ENCODE assay signal across 19 cellular contexts in the genomic region with DNA sequence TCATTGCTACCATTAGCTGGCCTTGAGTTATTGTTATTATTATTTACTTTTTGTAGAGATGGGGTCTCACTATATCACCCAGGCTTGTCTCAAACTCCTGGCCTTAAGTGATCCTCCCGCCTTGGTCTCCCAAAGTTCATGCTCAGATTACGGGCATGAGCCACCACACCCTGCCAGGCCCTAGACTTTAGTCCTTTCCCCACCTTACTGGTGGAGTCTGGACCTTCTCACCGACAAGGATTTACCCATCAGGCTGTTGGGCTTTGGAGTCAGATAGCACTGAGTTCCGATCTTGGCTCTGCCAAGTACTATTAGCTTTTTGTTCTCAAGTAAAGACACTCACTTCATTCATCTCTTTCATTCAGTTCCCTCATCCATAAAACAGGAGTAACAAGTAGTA. TPM values are rescaled to one million over a fixed set of nuclear protein-coding genes. Genes with fewer than 3 reads are reported as not detected.
DNase-seq lines count a peak whose midpoint lies in the region; ATAC-seq and TF ChIP-seq lines count a peak whose summit lies in the region.
"Had no signal": no experiment of that assay in that cellular context is flagged by ENCODE, and none has a peak within 500 bp of the region (broad histone marks: within the 10 kb centered on the region; RNA-seq: fewer than 3 reads in every experiment).

No MANE protein-coding gene starts in this region.

- DNase-seq in CD14-positive monocyte (ENCODE audit: low spot score) (no peak), left colon (no peak), T1000 (lab: John Stamatoyannopoulos, UW) (no peak), psoas muscle (no peak)
- no peak for DNase-seq in stimulated activated naive B cell treated with anti-CD40 and anti-IgM and Interleukin-4, amounts not matched to agents 10 μg/mL and 1 μg/mL and 100 μg/mL, for 72 hours
- no peak for DNase-seq in T-helper 2 cell treated with Interferon-gamma antibody and Interleukin-4, amounts not matched to agents 5 μg/mL and 100 μg/mL, for 36 hours (ENCODE audit: low spot score)
- DNase-seq: Caco-2, DMS153, GF-D8, GM23248, NCI-H1092 treated with DMSO at 0.1 percent for 48 hours, NCI-H146, NCI-H2029 treated with DMSO at 0.1 percent for 48 hours, NCI-H2171, NCI-H526 had no signal

- H3K4me2 ChIP-seq in OCI-LY3 (ENCODE audit: low read length), result peak overlapping the region; percentile 41

- H3K27ac Mint-ChIP-seq in CD14-positive monocyte, result peak overlapping the region; percentile 93 to 98 (median 96)
- peak overlapping the region; percentile 88 for H3K27ac Mint-ChIP-seq in stimulated activated naive B cell treated with anti-CD40 and anti-IgM and Interleukin-4, amounts not matched to agents 10 μg/mL and 1 μg/mL and 100 μg/mL, for 72 hours
- no peak overlapping the region for H3K27ac Mint-ChIP-seq in T-helper 2 cell treated with Interferon-gamma antibody and Interleukin-4, amounts not matched to agents 5 μg/mL and 100 μg/mL, for 36 hours

- peaks cover 59% of the 10 kb centered on the region for H3K4me1 Mint-ChIP-seq in CD14-positive monocyte
- peaks cover 54 to 89% of the 10 kb centered on the region in 2 donors for H3K4me1 Mint-ChIP-seq in stimulated activated naive B cell treated with anti-CD40 and anti-IgM and Interleukin-4, amounts not matched to agents 10 μg/mL and 1 μg/mL and 100 μg/mL, for 72 hours
- H3K4me1 Mint-ChIP-seq in T-helper 2 cell treated with Interferon-gamma antibody and Interleukin-4, amounts not matched to agents 5 μg/mL and 100 μg/mL, for 36 hours (ENCODE audit: low read depth), result peaks cover 10% of the 10 kb centered on the region

- 57 to 74% (median 73%) methylated on average over 4 of the region's 4 CpGs for WGBS in psoas muscle, 3 donors

- H3K36me3 ChIP-seq in OCI-LY3 (replicated peaks; ENCODE audit: low read depth, low read length) (peaks cover 23% of the 10 kb centered on the region), psoas muscle (ENCODE audit: insufficient read depth in 1 of 2, low read depth in 1 of 2) (no peaks in the 10 kb centered on the region)
- H3K36me3 ChIP-seq: HAP-1 had no signal

- H3K4me3 Mint-ChIP-seq in CD14-positive monocyte, result no peak overlapping the region
- H3K4me3 Mint-ChIP-seq in stimulated activated naive B cell treated with anti-CD40 and anti-IgM and Interleukin-4, amounts not matched to agents 10 μg/mL and 1 μg/mL and 100 μg/mL, for 72 hours, result no peak overlapping the region
- no peak overlapping the region for H3K4me3 Mint-ChIP-seq in T-helper 2 cell treated with Interferon-gamma antibody and Interleukin-4, amounts not matched to agents 5 μg/mL and 100 μg/mL, for 36 hours

- H3K4me3 ChIP-seq in OCI-LY3 (ENCODE audit: low read length), result no peak overlapping the region
- no peak overlapping the region for H3K4me3 ChIP-seq in psoas muscle
- H3K4me3 ChIP-seq: GM23248, HAP-1, K562 had no signal

- H3K9me3 ChIP-seq in OCI-LY3 (ENCODE audit: insufficient read depth, low read length) (no peaks in the 10 kb centered on the region), psoas muscle (no peaks in the 10 kb centered on the region)
- H3K9me3 ChIP-seq: Caco-2, HAP-1 had no signal

- H2AFZ ChIP-seq in OCI-LY3 (ENCODE audit: low read depth, low read length), result no peak overlapping the region
- H2AFZ ChIP-seq: GM23248 had no signal

- peaks cover 0 to 6% of the 10 kb centered on the region in 2 donors for H3K36me3 Mint-ChIP-seq in CD14-positive monocyte
- peaks cover 51 to 68% of the 10 kb centered on the region in 2 donors for H3K36me3 Mint-ChIP-seq in stimulated activated naive B cell treated with anti-CD40 and anti-IgM and Interleukin-4, amounts not matched to agents 10 μg/mL and 1 μg/mL and 100 μg/mL, for 72 hours
- no peaks in the 10 kb centered on the region for H3K36me3 Mint-ChIP-seq in T-helper 2 cell treated with Interferon-gamma antibody and Interleukin-4, amounts not matched to agents 5 μg/mL and 100 μg/mL, for 36 hours (ENCODE audit: low read depth)

- H3K79me2 ChIP-seq in OCI-LY3 (ENCODE audit: low read length), result peaks cover 78% of the 10 kb centered on the region

- H3K27ac ChIP-seq in OCI-LY3 (ENCODE audit: low read length) (peak overlapping the region; percentile 86), psoas muscle (no peak overlapping the region)
- H3K27ac ChIP-seq: GM23248 had no signal

- H3K4me1 ChIP-seq in OCI-LY3 (ENCODE audit: low read length) (peaks cover 69% of the 10 kb centered on the region), psoas muscle (no peaks in the 10 kb centered on the region)
- H3K4me1 ChIP-seq: Caco-2 had no signal

- H3K27me3 Mint-ChIP-seq in CD14-positive monocyte (ENCODE audit: low read depth in 3 of 3), result peaks cover 1 to 24% (median 8%) of the 10 kb centered on the region in 3 donors
- H3K27me3 Mint-ChIP-seq in stimulated activated naive B cell treated with anti-CD40 and anti-IgM and Interleukin-4, amounts not matched to agents 10 μg/mL and 1 μg/mL and 100 μg/mL, for 72 hours, result no peaks in the 10 kb centered on the region
- peaks cover 14% of the 10 kb centered on the region for H3K27me3 Mint-ChIP-seq in T-helper 2 cell treated with Interferon-gamma antibody and Interleukin-4, amounts not matched to agents 5 μg/mL and 100 μg/mL, for 36 hours (ENCODE audit: low read depth)

- H3K9me3 Mint-ChIP-seq in CD14-positive monocyte, result no peaks in the 10 kb centered on the region
- H3K9me3 Mint-ChIP-seq in stimulated activated naive B cell treated with anti-CD40 and anti-IgM and Interleukin-4, amounts not matched to agents 10 μg/mL and 1 μg/mL and 100 μg/mL, for 72 hours, result no peaks in the 10 kb centered on the region
- no peaks in the 10 kb centered on the region for H3K9me3 Mint-ChIP-seq in T-helper 2 cell treated with Interferon-gamma antibody and Interleukin-4, amounts not matched to agents 5 μg/mL and 100 μg/mL, for 36 hours

- H3K9ac ChIP-seq in OCI-LY3 (ENCODE audit: low read length), result peak overlapping the region; percentile 32; the same call in 1 of the 2 replicates
- H3K9ac ChIP-seq: GM23248 had no signal

- H3K27me3 ChIP-seq in OCI-LY3 (ENCODE audit: low read depth, low read length) (no peaks in the 10 kb centered on the region), psoas muscle (ENCODE audit: insufficient read depth in 3 of 3, low read length in 2 of 3) (no peaks in the 10 kb centered on the region)

- intact Hi-C loops in CD14-positive monocyte (cut with micrococcal nuclease) (no loop called here), left colon (cut with DNase I, micrococcal nuclease) (no loop called here), psoas muscle (cut with DNase I) (no loop called here)

- ATAC-seq in left colon, result peak; percentile 57
- no peak for ATAC-seq in stimulated activated naive B cell treated with anti-CD40 and anti-IgM and Interleukin-4, amounts not matched to agents 10 μg/mL and 1 μg/mL and 100 μg/mL, for 72 hours (replicated peaks)
- no peak for ATAC-seq in psoas muscle
- ATAC-seq: K562, Panc1 had no signal

- TF ChIP-seq CTCF in CD14-positive monocyte (IDR thresholded peaks at IDR 0.05) (no peak), OCI-LY3 (IDR thresholded peaks at IDR 0.05; ENCODE audit: low read depth, low read length) (no peak), psoas muscle (IDR thresholded peaks at IDR 0.05) (no peak)

- H4K20me1 ChIP-seq in OCI-LY3 (ENCODE audit: insufficient read depth, low read length), result peaks cover 3% of the 10 kb centered on the region; the same call in 1 of the 2 replicates

RNA-seq across cellular contexts. Expression of gene CNR2, which starts 17.2 kb away (rescaled TPM):
- polyA plus RNA-seq in CD14-positive monocyte (under 1 TPM; 0.03 to 0.12 TPM), psoas muscle (under 1 TPM in 2 of 3 donors, not detected in 1; 0.01 to 0.13 TPM)
- total RNA-seq in left colon (under 1 TPM; 0.09 to 0.39 TPM), psoas muscle (under 1 TPM in 1 of 4 donors, not detected in 3; 0.08 TPM)
- total RNA-seq: Caco-2, GM23248, K562 had no signal
- polyA plus RNA-seq: GM23248, K562 had no signal

RNA-seq across cellular contexts. Expression of gene FUCA1, which starts 27.9 kb away (rescaled TPM):
- polyA plus RNA-seq in CD14-positive monocyte (10 to 100 TPM; 96.6 to 97.7 TPM), psoas muscle (10 to 100 TPM in 1 of 3 donors, 1 to 10 TPM in 2; 5.9 to 17.3 (median 9.2) TPM)
- total RNA-seq in left colon (100 to 1,000 TPM; 157 to 212 TPM), psoas muscle (10 to 100 TPM in 1 of 4 donors, 1 to 10 TPM in 3; 8.2 to 12.5 (median 8.8) TPM)

Comparison
In these comparisons a context has a peak if more than half of its experiments do, and no peak if none do; other contexts are left out.
1. RNA of gene FUCA1, which starts 27.9 kb away (total RNA-seq): 157 to 212 TPM in left colon; 8.2 to 12.5 TPM in psoas muscle; every median in the first group is over 10 times any median in the second.